17 cellular contexts compared by ENCODE assay signal in genomic region chr18:25557006-25557405, GRCh38.
"Had no signal": no experiment of that assay in that cellular context is flagged by ENCODE, and none has a peak within 500 bp of the region (broad histone marks: within the 10 kb centered on the region; RNA-seq: fewer than 3 reads in every experiment).

No MANE protein-coding gene starts in this region.

- DNase-seq: activated CD4-positive, alpha-beta T cell treated with anti-CD3 and anti-CD28 coated beads, Interleukin-2, amount 10 ng/mL, durations not matched to agents 7 days and 5 days; activated CD4-positive, CD25-positive, alpha-beta regulatory T cell; activated CD8-positive, alpha-beta memory T cell treated with anti-CD3 and anti-CD28 coated beads, Interleukin-2, amount 50 U/mL, for 48 hours; activated gamma-delta T cell treated with Interleukin-2 at 50 U/mL for 16 hours; activated naive CD8-positive, alpha-beta T cell treated with anti-CD3 and anti-CD28 coated beads, Interleukin-2, amount 10 ng/mL, durations not matched to agents 7 days and 5 days; activated T-cell treated with anti-CD3 and anti-CD28 coated beads, Interleukin-2, amount 50 U/mL, for 72 hours; brain microvascular endothelial cell; cortex of kidney; effector CD8-positive, alpha-beta T cell; gastrocnemius medialis; heart right ventricle; left cardiac atrium; midbrain; retina; stimulated activated CD4-positive, alpha-beta T cell treated with anti-CD3 and anti-CD28 coated beads, Interleukin-2, amount 100 ng/mL, for 48 hours; tibial artery had no signal

- H3K36me3 Mint-ChIP-seq: activated naive CD8-positive, alpha-beta T cell treated with anti-CD3 and anti-CD28 coated beads, Interleukin-2, amount 10 ng/mL, durations not matched to agents 7 days and 5 days; stimulated activated memory B cell treated with anti-CD40 and anti-IgM and Interleukin-4, amounts not matched to agents 10 μg/mL and 1 μg/mL and 100 μg/mL, for 72 hours had no signal

- ATAC-seq: activated T-cell treated with anti-CD3 and anti-CD28 coated beads, Interleukin-2, amount 50 U/mL, for 72 hours; gastrocnemius medialis; stimulated activated memory B cell treated with anti-CD40 and anti-IgM and Interleukin-4, amounts not matched to agents 10 μg/mL and 1 μg/mL and 100 μg/mL, for 72 hours had no signal

- H3K4me1 Mint-ChIP-seq: activated CD4-positive, alpha-beta T cell treated with anti-CD3 and anti-CD28 coated beads, Interleukin-2, amount 10 ng/mL, durations not matched to agents 7 days and 5 days; activated naive CD8-positive, alpha-beta T cell treated with anti-CD3 and anti-CD28 coated beads, Interleukin-2, amount 10 ng/mL, durations not matched to agents 7 days and 5 days; stimulated activated memory B cell treated with anti-CD40 and anti-IgM and Interleukin-4, amounts not matched to agents 10 μg/mL and 1 μg/mL and 100 μg/mL, for 72 hours had no signal

- H3K27me3 Mint-ChIP-seq: activated CD4-positive, alpha-beta T cell treated with anti-CD3 and anti-CD28 coated beads, Interleukin-2, amount 10 ng/mL, durations not matched to agents 7 days and 5 days; activated naive CD8-positive, alpha-beta T cell treated with anti-CD3 and anti-CD28 coated beads, Interleukin-2, amount 10 ng/mL, durations not matched to agents 7 days and 5 days; stimulated activated memory B cell treated with anti-CD40 and anti-IgM and Interleukin-4, amounts not matched to agents 10 μg/mL and 1 μg/mL and 100 μg/mL, for 72 hours had no signal

- H3K4me3 Mint-ChIP-seq: activated CD4-positive, alpha-beta T cell treated with anti-CD3 and anti-CD28 coated beads, Interleukin-2, amount 10 ng/mL, durations not matched to agents 7 days and 5 days; activated naive CD8-positive, alpha-beta T cell treated with anti-CD3 and anti-CD28 coated beads, Interleukin-2, amount 10 ng/mL, durations not matched to agents 7 days and 5 days; activated T-cell treated with anti-CD3 and anti-CD28 coated beads, Interleukin-2, amount 50 U/mL, for 72 hours; stimulated activated memory B cell treated with anti-CD40 and anti-IgM and Interleukin-4, amounts not matched to agents 10 μg/mL and 1 μg/mL and 100 μg/mL, for 72 hours had no signal

- H3K9me3 Mint-ChIP-seq: activated CD4-positive, alpha-beta T cell treated with anti-CD3 and anti-CD28 coated beads, Interleukin-2, amount 10 ng/mL, durations not matched to agents 7 days and 5 days; activated naive CD8-positive, alpha-beta T cell treated with anti-CD3 and anti-CD28 coated beads, Interleukin-2, amount 10 ng/mL, durations not matched to agents 7 days and 5 days; stimulated activated memory B cell treated with anti-CD40 and anti-IgM and Interleukin-4, amounts not matched to agents 10 μg/mL and 1 μg/mL and 100 μg/mL, for 72 hours had no signal

- H3K27ac Mint-ChIP-seq: activated CD4-positive, alpha-beta T cell treated with anti-CD3 and anti-CD28 coated beads, Interleukin-2, amount 10 ng/mL, durations not matched to agents 7 days and 5 days; activated naive CD8-positive, alpha-beta T cell treated with anti-CD3 and anti-CD28 coated beads, Interleukin-2, amount 10 ng/mL, durations not matched to agents 7 days and 5 days; activated T-cell treated with anti-CD3 and anti-CD28 coated beads, Interleukin-2, amount 50 U/mL, for 72 hours; stimulated activated memory B cell treated with anti-CD40 and anti-IgM and Interleukin-4, amounts not matched to agents 10 μg/mL and 1 μg/mL and 100 μg/mL, for 72 hours had no signal
